8 cellular contexts compared by ENCODE assay signal in the genomic region with DNA sequence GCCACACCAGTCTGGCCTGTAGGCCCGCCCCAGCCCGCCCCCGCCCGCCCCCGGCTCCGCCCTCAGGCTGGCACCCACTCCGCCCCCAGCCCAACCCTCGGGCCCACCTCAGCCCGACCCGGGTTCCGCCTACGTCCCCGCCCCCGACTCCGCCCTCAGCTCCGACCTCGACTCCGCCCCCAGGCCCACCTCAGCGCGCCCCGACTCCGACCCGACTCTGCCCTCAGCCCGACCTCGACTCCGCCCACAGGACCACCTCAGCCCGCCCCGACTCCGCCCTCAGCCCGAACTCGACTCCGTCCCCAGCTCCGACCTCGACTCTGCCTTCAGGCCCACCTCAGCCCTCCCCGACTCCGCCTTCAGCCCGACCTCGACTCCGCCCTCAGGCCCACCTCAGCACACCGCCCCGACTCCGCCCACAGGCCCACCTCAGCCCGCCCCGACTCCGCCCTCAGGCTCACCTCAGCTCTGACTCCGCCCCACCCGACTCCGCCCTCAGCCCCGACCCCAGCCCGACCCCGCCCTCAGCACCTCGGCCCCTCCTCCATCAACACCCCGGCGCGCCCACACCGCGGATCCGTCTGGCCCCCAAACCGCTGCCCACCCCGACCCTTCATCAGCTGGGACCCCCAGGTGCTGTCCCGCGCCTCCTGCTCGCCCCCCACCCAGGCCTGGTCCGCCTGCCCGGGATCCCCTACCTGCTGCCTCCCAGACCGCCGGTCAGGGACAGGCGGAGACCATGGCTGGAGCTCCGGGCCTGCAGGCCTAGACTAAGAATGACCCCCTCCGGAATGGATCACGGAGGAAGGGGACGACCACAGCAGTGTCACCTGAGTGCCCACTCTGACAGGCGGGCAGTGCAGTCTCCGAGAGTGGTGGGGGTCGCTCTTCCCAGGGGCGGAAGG. TPM values are rescaled to one million over a fixed set of nuclear protein-coding genes. Genes with fewer than 3 reads are reported as not detected.
DNase-seq lines count a peak whose midpoint lies in the region; ATAC-seq and TF ChIP-seq lines count a peak whose summit lies in the region.

A gene (minus strand): TSS at position 13 of the 905 bp plus-strand sequence. CDS start 315 bp downstream, outside the sequence.

- peaks cover 3% of the 10 kb centered on the region for H3K36me3 ChIP-seq in mammary epithelial cell (ENCODE audit: insufficient read depth, low read length)
- no peaks in the 10 kb centered on the region for H3K36me3 ChIP-seq in iPS-18a (ENCODE audit: control insufficient read depth, low read depth, low read length)
- H3K36me3 ChIP-seq in skeletal muscle satellite cell (ENCODE audit: insufficient read depth, low read length) = peaks cover 11% of the 10 kb centered on the region

- peak within 1 kb of the TSS; percentile 86 for H3K27ac Mint-ChIP-seq in activated B cell treated with CpG ODN at 0.5 μM for 24 hours

- peak within 1 kb of the TSS; percentile 98 for H3K27ac ChIP-seq in mammary epithelial cell (ENCODE audit: insufficient read depth, low read depth, low read length)
- H3K27ac ChIP-seq in iPS-18a (ENCODE audit: low read length) = no peak within 1 kb of the TSS

- H3K4me2 ChIP-seq in mammary epithelial cell (ENCODE audit: insufficient read depth, low read depth, low read length) (peak within 1 kb of the TSS; percentile 89), skeletal muscle satellite cell (ENCODE audit: low read length) (peak within 1 kb of the TSS; percentile 83)

- no peaks in the 10 kb centered on the region for H3K9me3 Mint-ChIP-seq in activated B cell treated with CpG ODN at 0.5 μM for 24 hours

- CTCF ChIA-PET in GM10248 (lab: Yijun Ruan, JAX) (interaction anchor here (0.6 to 7.5 kb wide), 10 partner anchors 8 to 152 kb away, joined by 3 to 39 read pairs (median 4); a partner anchor contains a TSS), activated B cell treated with CpG ODN at 0.5 μM for 24 hours (lab: Charles Lee) (interaction anchor here (0.7 to 3.7 kb wide), 6 partner anchors 40 to 194 kb away, joined by 3 to 21 read pairs (median 3); a partner anchor contains a TSS), mammary epithelial cell (lab: Charles Lee; ENCODE audit: low non-redundant PET) (interaction anchor here (0.7 to 1.2 kb wide), 2 partner anchors 40 to 69 kb away, joined by 5 to 10 read pairs; no protein-coding TSS in a partner anchor)

- peak within 1 kb of the TSS; percentile 87 for H3K4me3 Mint-ChIP-seq in activated B cell treated with CpG ODN at 0.5 μM for 24 hours

- H3K4me1 ChIP-seq in mammary epithelial cell (ENCODE audit: insufficient read depth, low read length) (peaks cover 29% of the 10 kb centered on the region), iPS-18a (ENCODE audit: control insufficient read depth, low read depth, low read length) (peaks cover 21% of the 10 kb centered on the region), skeletal muscle satellite cell (ENCODE audit: control insufficient read depth, insufficient read depth, low read length) (peaks cover 21% of the 10 kb centered on the region)

- H4K20me1 ChIP-seq in mammary epithelial cell (ENCODE audit: insufficient read depth, low read length) = no peaks in the 10 kb centered on the region

- POLR2A ChIA-PET in GM10248 (lab: Yijun Ruan, JAX) = interaction anchor here (0.6 to 1.4 kb wide), 6 partner anchors 40 to 864 kb away, joined by 3 to 5 read pairs (median 4); a partner anchor contains a TSS
- POLR2A ChIA-PET in activated B cell treated with CpG ODN at 0.5 μM for 24 hours (lab: Charles Lee) = interaction anchor here (0.6 to 5.7 kb wide), 20 partner anchors 9 to 442 kb away, joined by 3 to 39 read pairs (median 6); a partner anchor contains a TSS

- H3K9me3 ChIP-seq in mammary epithelial cell (replicated peaks; ENCODE audit: insufficient read depth, low read length) (no peaks in the 10 kb centered on the region), iPS-18a (ENCODE audit: control insufficient read depth, low read depth, low read length) (no peaks in the 10 kb centered on the region), skeletal muscle satellite cell (replicated peaks; ENCODE audit: low read length) (no peaks in the 10 kb centered on the region)

- WGBS in mammary epithelial cell (ENCODE audit: low coverage, missing lambda C conversion rate) = 69% methylated on average over 9 of the region's 76 CpGs

- H2AFZ ChIP-seq in mammary epithelial cell (ENCODE audit: low read depth, low read length) = peak within 1 kb of the TSS; percentile 90

- peak within 1 kb of the TSS; percentile 98 for H3K9ac ChIP-seq in mammary epithelial cell (ENCODE audit: insufficient read depth, low read length)
- H3K9ac ChIP-seq in iPS-18a (ENCODE audit: low read length) = peak within 1 kb of the TSS; percentile 70
- peak within 1 kb of the TSS; percentile 91 for H3K9ac ChIP-seq in skeletal muscle satellite cell (ENCODE audit: low read depth, low read length)

- DNase-seq in GM10248 (ENCODE audit: extremely low spot score) = peak; percentile 91
- peak; percentile 71 for DNase-seq in NCI-H2029 (lab: John Stamatoyannopoulos, UW)
- DNase-seq in activated B cell treated with CpG ODN at 0.5 μM for 24 hours = peak; percentile 86
- peak; percentile 76 for DNase-seq in mammary epithelial cell

- dilution Hi-C loops in mammary epithelial cell (cut with HindIII; ENCODE audit: low sequenced_read_pairs) = loop anchor here (5.0 kb wide), 3 partner anchors 35 to 155 kb away; a partner anchor contains a TSS

- H3K27me3 ChIP-seq in mammary epithelial cell (ENCODE audit: insufficient read depth, low read length) (no peaks in the 10 kb centered on the region), iPS-18a (ENCODE audit: control insufficient read depth, insufficient read depth, low read length) (no peaks in the 10 kb centered on the region), skeletal muscle satellite cell (ENCODE audit: control insufficient read depth, insufficient read depth, low read length) (no peaks in the 10 kb centered on the region)

- peaks cover 50% of the 10 kb centered on the region for H3K4me1 Mint-ChIP-seq in activated B cell treated with CpG ODN at 0.5 μM for 24 hours

- ATAC-seq in HG02763 (IDR thresholded peaks at IDR 0.05; ENCODE audit: unreplicated experiment) (peak; percentile 38), activated B cell treated with CpG ODN at 0.5 μM for 24 hours (ENCODE audit: low read depth) (peak; percentile 71), HG03469 (IDR thresholded peaks at IDR 0.05; ENCODE audit: unreplicated experiment) (no peak)

- BruUV-seq in mammary epithelial cell (replicated peaks; lab: Mats Ljungman, UMichigan) = no TSS peak

- no peak for TF ChIP-seq CTCF in GM10248 (IDR thresholded peaks at IDR 0.05; ENCODE audit: control extremely low read depth, extremely low read depth, low read depth, missing control alignments)
- no peak for TF ChIP-seq CTCF in activated B cell treated with CpG ODN at 0.5 μM for 24 hours (IDR thresholded peaks at IDR 0.05)
- TF ChIP-seq CTCF in mammary epithelial cell (conservative IDR thresholded peaks at IDR 0.05 in 1 of 2, IDR thresholded peaks at IDR 0.05 in 1 of 2; ENCODE audit: extremely low read depth in 1 of 2, insufficient read depth in 1 of 2, low read depth in 1 of 2, low read length in 2 of 2) = no peak

- H3K27me3 Mint-ChIP-seq in activated B cell treated with CpG ODN at 0.5 μM for 24 hours = no peaks in the 10 kb centered on the region

- in situ Hi-C loops in mammary epithelial cell (cut with MboI; ENCODE audit: low sequenced_read_pairs in 2 of 2) = no loop called here

- intact Hi-C loops in activated B cell treated with CpG ODN at 0.5 μM for 24 hours (cut with micrococcal nuclease) (loop anchor here (2.0 to 5.0 kb wide), 8 partner anchors 95 to 990 kb away; a partner anchor contains a TSS), mammary epithelial cell (cut with micrococcal nuclease) (no loop called here)

- H3K4me3 ChIP-seq in mammary epithelial cell (replicated peaks in 1 of 3; ENCODE audit: insufficient read depth in 1 of 3, low read depth in 2 of 3, low read length in 3 of 3) = peak within 1 kb of the TSS; percentile 85 to 87 (median 87)
- peak within 1 kb of the TSS; percentile 74 for H3K4me3 ChIP-seq in iPS-18a (ENCODE audit: low read length)
- peak within 1 kb of the TSS; percentile 77 for H3K4me3 ChIP-seq in skeletal muscle satellite cell (ENCODE audit: low read length)

- peaks cover 33% of the 10 kb centered on the region for H3K79me2 ChIP-seq in mammary epithelial cell (ENCODE audit: insufficient read depth, low read length)

- H3K36me3 Mint-ChIP-seq in activated B cell treated with CpG ODN at 0.5 μM for 24 hours (ENCODE audit: low read depth) = peaks cover 9% of the 10 kb centered on the region

RNA-seq across cellular contexts. Expression of the gene that starts here (rescaled TPM):
- total RNA-seq in activated B cell treated with CpG ODN at 0.5 μM for 24 hours (9.8 and 12.8 TPM in 2 replicates), mammary epithelial cell (10 to 100 TPM; 23.5 to 30.5 TPM)
- 14.6 TPM for polyA plus RNA-seq in mammary epithelial cell
- polyA minus RNA-seq in mammary epithelial cell = 25.0 TPM
- 9.2 and 10.4 TPM in 2 replicates for total RNA-seq in skeletal muscle satellite cell (2012; rRNA removed)
